In the genomic region with DNA sequence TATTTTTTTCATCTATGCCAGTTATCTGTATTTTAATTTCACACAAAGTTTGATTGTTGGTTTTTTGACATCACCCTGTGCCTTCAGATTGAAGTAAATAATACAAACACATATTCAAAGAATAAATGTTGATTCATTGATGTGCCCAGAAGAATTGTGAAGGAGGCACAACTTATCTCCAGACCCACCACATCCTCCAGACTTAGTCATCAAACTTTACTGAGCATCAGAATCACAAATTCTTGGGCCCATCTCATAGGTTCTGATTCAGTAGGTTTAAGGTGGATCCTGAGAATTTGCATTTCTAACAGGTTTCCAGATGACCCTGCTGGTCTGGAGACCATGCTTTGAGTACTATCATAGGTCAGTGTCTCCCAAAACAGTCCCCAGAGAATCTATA, we compare ENCODE assay signal across 22 cellular contexts.
"Had no signal": no experiment of that assay in that cellular context is flagged by ENCODE, and none has a peak within 500 bp of the region (broad histone marks: within the 10 kb centered on the region; RNA-seq: fewer than 3 reads in every experiment).

No MANE protein-coding gene starts in this region.

- ATAC-seq: activated T-cell treated with anti-CD3 and anti-CD28 coated beads, Interleukin-2, amount 50 U/mL, for 4 hours had no signal

- H3K4me3 ChIP-seq: SJCRH30 had no signal

- H3K9me3 ChIP-seq: SJCRH30, SK-N-SH had no signal

- H3K27me3 ChIP-seq: SJCRH30 had no signal

- H3K27ac ChIP-seq: KMS-11, SJCRH30, VCaP had no signal

- H3K36me3 ChIP-seq: SJCRH30 had no signal

- DNase-seq: activated CD4-positive, alpha-beta memory T cell treated with anti-CD3 and anti-CD28 coated beads for 36 hours; activated CD4-positive, alpha-beta T cell treated with anti-CD3 and anti-CD28 coated beads, Interleukin-2, amount 10 ng/mL, durations not matched to agents 7 days and 5 days; activated CD4-positive, CD25-positive, alpha-beta regulatory T cell; activated CD8-positive, alpha-beta memory T cell treated with anti-CD3 and anti-CD28 coated beads for 24 hours; activated effector memory CD4-positive, alpha-beta T cell treated with anti-CD3 and anti-CD28 coated beads, Interleukin-2, amount 50 U/mL, for 16 hours; activated naive CD4-positive, alpha-beta T cell treated with Interleukin-2 at 50 U/mL for 16 hours; activated T-cell treated with anti-CD3 and anti-CD28 coated beads, Interleukin-2, amount 50 U/mL, for 4 hours; central memory CD4-positive, alpha-beta T cell; NCI-H1092; NCI-H1417; NCI-H1930; NCI-H2107; NCI-H2171 treated with DMSO at 0.1 percent for 48 hours; NCI-H345; NCI-H510A treated with DMSO at 0.1 percent for 48 hours; NCI-H69; NK-92 treated with Interleukin-12 subunit alpha and Interleukin-12 subunit beta, amount 100 ng/mL, for 24 hours; SJCRH30; SK-N-SH; T-helper 1 cell had no signal
